In genomic region chr7:44489955-44490350, GRCh38 we compare ENCODE assay signal across 8 cellular contexts. TPM values are rescaled to one million over a fixed set of nuclear protein-coding genes. Genes with fewer than 3 reads are reported as not detected.
DNase-seq lines count a peak whose midpoint lies in the region; ATAC-seq and TF ChIP-seq lines count a peak whose summit lies in the region.

No MANE protein-coding gene starts in this region.

- H3K27me3 ChIP-seq in Caco-2 (replicated peaks; ENCODE audit: control insufficient read depth, insufficient read depth, low read length) (no peaks in the 10 kb centered on the region), endodermal cell (ENCODE audit: control insufficient read depth, insufficient read depth, low read length, poor library complexity, severe bottlenecking) (no peaks in the 10 kb centered on the region)
- H3K27me3 ChIP-seq in naive thymus-derived CD4-positive, alpha-beta T cell (ENCODE audit: control insufficient read depth in 2 of 2, insufficient read depth in 2 of 2, low read length in 2 of 2): no peaks in the 10 kb centered on the region

- H3K27ac Mint-ChIP-seq in Caco-2 (ENCODE audit: unreplicated experiment) (peak overlapping the region; percentile 90), endodermal cell (peak overlapping the region; percentile 90)
- peak overlapping the region; percentile 90 to 97 (median 93) for H3K27ac Mint-ChIP-seq in naive thymus-derived CD4-positive, alpha-beta T cell

- H3K4me3 Mint-ChIP-seq in Caco-2 (ENCODE audit: unreplicated experiment): peak overlapping the region; percentile 80
- H3K4me3 Mint-ChIP-seq in endodermal cell: peak overlapping the region; percentile 87
- peak overlapping the region; percentile 85 to 96 (median 90) for H3K4me3 Mint-ChIP-seq in naive thymus-derived CD4-positive, alpha-beta T cell

- no peaks in the 10 kb centered on the region for H3K9me3 ChIP-seq in Caco-2
- H3K9me3 ChIP-seq in endodermal cell (ENCODE audit: control insufficient read depth, low read length): no peaks in the 10 kb centered on the region
- H3K9me3 ChIP-seq in naive thymus-derived CD4-positive, alpha-beta T cell (ENCODE audit: control insufficient read depth in 2 of 3, low read length in 3 of 3): no peaks in the 10 kb centered on the region

- BruUV-seq in Caco-2 (replicated peaks; lab: Mats Ljungman, UMichigan): TSS peak; percentile 54

- H3K36me3 Mint-ChIP-seq in Caco-2 (ENCODE audit: insufficient read depth, unreplicated experiment) (peaks cover 17% of the 10 kb centered on the region), endodermal cell (ENCODE audit: low read depth) (peaks cover 7% of the 10 kb centered on the region)
- peaks cover 0 to 25% (median 16%) of the 10 kb centered on the region in 5 donors for H3K36me3 Mint-ChIP-seq in naive thymus-derived CD4-positive, alpha-beta T cell

- H3K27me3 Mint-ChIP-seq in Caco-2 (ENCODE audit: insufficient read depth, unreplicated experiment): no peaks in the 10 kb centered on the region
- H3K27me3 Mint-ChIP-seq in endodermal cell (ENCODE audit: insufficient read depth): no peaks in the 10 kb centered on the region
- H3K27me3 Mint-ChIP-seq in naive thymus-derived CD4-positive, alpha-beta T cell: peaks cover 0 to 5% (median 0%) of the 10 kb centered on the region in 5 donors

- peak overlapping the region; percentile 92 for H3K9ac ChIP-seq in endodermal cell (ENCODE audit: extremely low read depth, low read length, poor library complexity, severe bottlenecking)

- CTCF ChIA-PET in Caco-2 (lab: Charles Lee): interaction anchor here (0.6 to 2.5 kb wide), 3 partner anchors 22 to 76 kb away, joined by 4 to 10 read pairs (median 6); no protein-coding TSS in a partner anchor
- CTCF ChIA-PET in naive thymus-derived CD4-positive, alpha-beta T cell (lab: Charles Lee): interaction anchor here (0.7 kb wide), 1 partner anchor 75 kb away, joined by 4 read pairs; no protein-coding TSS in a partner anchor

- H3K4me1 Mint-ChIP-seq in Caco-2 (ENCODE audit: low read depth, unreplicated experiment) (peaks cover 24% of the 10 kb centered on the region), endodermal cell (peaks cover 26% of the 10 kb centered on the region)
- peaks cover 42 to 59% (median 51%) of the 10 kb centered on the region in 7 donors for H3K4me1 Mint-ChIP-seq in naive thymus-derived CD4-positive, alpha-beta T cell

- TF ChIP-seq CTCF in Caco-2 (IDR thresholded peaks at IDR 0.05; ENCODE audit: insufficient read depth in 1 of 2, low read depth in 1 of 2, low read length in 1 of 2, severe bottlenecking in 1 of 2, unreplicated experiment in 1 of 2) (no peak), VCaP (conservative IDR thresholded peaks at IDR 0.05) (no peak), endodermal cell (conservative IDR thresholded peaks at IDR 0.05) (no peak)

- POLR2A ChIA-PET in Caco-2 (lab: Charles Lee): interaction anchor here (0.6 to 2.0 kb wide), 3 partner anchors 17 to 989 kb away, joined by 4 to 10 read pairs (median 7); partner anchors contain the start of gene DDX56
- POLR2A ChIA-PET in naive thymus-derived CD4-positive, alpha-beta T cell (lab: Charles Lee): interaction anchor here (0.5 to 3.2 kb wide), 27 partner anchors 8 to 621 kb away, joined by 3 to 42 read pairs (median 6); partner anchors contain the start of genes DBNL, DDX56, H2AZ2 and MRPS24

- DNase-seq in Caco-2 (no peak), endodermal cell (no peak), NCI-H1436 treated with DMSO at 0.1 percent for 48 hours (lab: John Stamatoyannopoulos, UW) (no peak), NCI-H524 (lab: John Stamatoyannopoulos, UW) (no peak)
- peak in 7 of 9 donors; percentile 28 to 80 (median 78) for DNase-seq in naive thymus-derived CD4-positive, alpha-beta T cell

- H3K9me3 Mint-ChIP-seq in Caco-2 (ENCODE audit: unreplicated experiment): no peaks in the 10 kb centered on the region
- H3K9me3 Mint-ChIP-seq in endodermal cell: no peaks in the 10 kb centered on the region
- no peaks in the 10 kb centered on the region for H3K9me3 Mint-ChIP-seq in naive thymus-derived CD4-positive, alpha-beta T cell

- H3K27ac ChIP-seq in VCaP (peak overlapping the region; percentile 99), endodermal cell (ENCODE audit: low read depth, low read length) (peak overlapping the region; percentile 97)
- H3K27ac ChIP-seq in naive thymus-derived CD4-positive, alpha-beta T cell (ENCODE audit: low read depth, low read length): peak overlapping the region; percentile 98

- 0% methylated on average over 5 to 19 of the region's 19 CpGs for WGBS in endodermal cell (ENCODE audit: insufficient coverage in 1 of 2, insufficient read length in 1 of 2), 2 experiments

- H3K4me3 ChIP-seq in Caco-2 (ENCODE audit: low read depth, low read length) (peak overlapping the region; percentile 81), endodermal cell (ENCODE audit: low read length) (peak overlapping the region; percentile 99)
- peak overlapping the region; percentile 92 for H3K4me3 ChIP-seq in naive thymus-derived CD4-positive, alpha-beta T cell (ENCODE audit: low read length)

- peaks cover 10% of the 10 kb centered on the region; the same call in 1 of the 2 replicates for H3K4me1 ChIP-seq in Caco-2
- peaks cover 7% of the 10 kb centered on the region for H3K4me1 ChIP-seq in endodermal cell (ENCODE audit: control insufficient read depth, insufficient read depth, low read length)
- H3K4me1 ChIP-seq in naive thymus-derived CD4-positive, alpha-beta T cell (ENCODE audit: control insufficient read depth in 2 of 2, insufficient read depth in 2 of 2, low read length in 2 of 2): peaks cover 29 to 37% of the 10 kb centered on the region in 2 donors

- ATAC-seq in GM19452 (IDR thresholded peaks at IDR 0.05; ENCODE audit: unreplicated experiment) (peak; percentile 28), HG03521 (IDR thresholded peaks at IDR 0.05; ENCODE audit: unreplicated experiment) (peak; percentile 36)
- peak; percentile 67 for ATAC-seq in naive thymus-derived CD4-positive, alpha-beta T cell

- intact Hi-C loops in Caco-2 (cut with micrococcal nuclease; ENCODE audit: unreplicated experiment): loop anchor here (1.0 to 2.0 kb wide), 2 partner anchors 51 to 75 kb away; partner anchors contain the start of gene NPC1L1
- intact Hi-C loops in naive thymus-derived CD4-positive, alpha-beta T cell (cut with micrococcal nuclease): loop anchor here (1.0 to 5.0 kb wide), 24 partner anchors 30 to 1579 kb away; partner anchors contain the start of genes OGDH (in 2 of the 2), POLM (in 2 of the 2), PPIA (in 2 of the 2) and TBRG4 (in 2 of the 2)

- H3K36me3 ChIP-seq in Caco-2 (ENCODE audit: control insufficient read depth, insufficient read depth, low read length): no peaks in the 10 kb centered on the region
- H3K36me3 ChIP-seq in endodermal cell (ENCODE audit: control insufficient read depth, insufficient read depth, low read length): peaks cover 3% of the 10 kb centered on the region
- H3K36me3 ChIP-seq in naive thymus-derived CD4-positive, alpha-beta T cell (ENCODE audit: control insufficient read depth in 2 of 3, insufficient read depth in 3 of 3, low read length in 3 of 3): peaks cover 0 to 9% (median under 1%) of the 10 kb centered on the region in 3 experiments

RNA-seq across cellular contexts. Expression of gene NUDCD3, which starts 0.5 kb away (rescaled TPM):
- 103 and 116 TPM in 2 replicates for total RNA-seq in Caco-2 (2022)
- total RNA-seq in endodermal cell: 100 to 1,000 TPM in 1 of 2 donors, 10 to 100 TPM in 1; 80.8 to 116 TPM
- 50.3 TPM for polyA plus RNA-seq in endodermal cell (2013, experiment 1 of 2)
- polyA plus RNA-seq in endodermal cell (2013, experiment 2 of 2): 51.5 TPM
- 100 to 1,000 TPM in 2 of 5 experiments, 10 to 100 TPM in 3; 79.4 to 117 (median 91.0) TPM for total RNA-seq in naive thymus-derived CD4-positive, alpha-beta T cell
- 10 to 100 TPM; 51.5 to 55.6 TPM for polyA plus RNA-seq in naive thymus-derived CD4-positive, alpha-beta T cell

RNA-seq across cellular contexts. Expression of gene NPC1L1, which starts 51.2 kb away (rescaled TPM):
- 5.9 and 6.5 TPM in 2 replicates for total RNA-seq in Caco-2 (2022)
- total RNA-seq in endodermal cell: 1 to 10 TPM; 2.7 to 3.1 TPM
- 0.85 TPM for polyA plus RNA-seq in endodermal cell (2013, experiment 1 of 2)
- polyA plus RNA-seq in endodermal cell (2013, experiment 2 of 2): 0.70 TPM
- total RNA-seq in naive thymus-derived CD4-positive, alpha-beta T cell: under 1 TPM in 4 of 5 experiments, not detected in 1; 0.11 to 0.32 (median 0.21) TPM
- not detected for polyA plus RNA-seq in naive thymus-derived CD4-positive, alpha-beta T cell

Comparison
In these comparisons a context has a peak if more than half of its experiments do, and no peak if none do; other contexts are left out.
1. DNase-seq: peak in naive thymus-derived CD4-positive, alpha-beta T cell (7 of 9); none in Caco-2 (0 of 2), endodermal cell (single experiment), NCI-H1436 treated with DMSO at 0.1 percent for 48 hours (single experiment) and NCI-H524 (0 of 2).
2. Peak in every context shown above with its lines, with median percentiles within 50 percentile points of each other: H3K4me3 ChIP-seq, H3K27ac Mint-ChIP-seq, H3K4me3 Mint-ChIP-seq, ATAC-seq and H3K27ac ChIP-seq.